Comparison of ENCODE assay signal across 8 cellular contexts in the genomic region with DNA sequence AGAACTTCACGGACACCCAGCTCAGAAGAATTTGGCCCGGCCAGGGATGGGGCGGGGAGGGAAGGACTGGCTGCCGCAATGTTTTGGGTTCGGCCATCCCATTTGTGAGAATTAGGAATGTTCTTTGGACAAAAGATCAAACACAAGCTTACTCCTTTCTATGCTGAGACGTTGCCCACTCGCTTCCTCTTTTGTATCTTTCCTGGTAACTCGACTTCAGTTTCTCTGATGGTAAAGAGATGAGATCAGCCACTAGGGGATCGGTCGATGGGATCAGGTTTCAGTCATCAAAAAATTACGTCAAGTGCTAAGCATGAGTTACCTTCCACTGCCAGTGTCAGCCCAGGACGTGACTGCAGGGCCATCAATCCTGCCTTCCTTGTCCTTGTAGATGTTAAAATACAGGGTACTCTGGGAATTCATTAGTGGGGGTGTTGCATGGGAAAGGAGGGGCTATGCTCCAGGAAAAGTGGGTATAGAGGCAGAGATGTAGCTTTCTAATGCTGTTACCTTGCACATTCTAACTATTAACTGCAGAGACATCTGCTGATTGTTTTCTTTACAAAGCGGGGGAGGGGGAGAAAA.
A peak's percentile ranks its signal among the peaks of the same experiment; 100 is the strongest.
DNase-seq lines count a peak whose midpoint lies in the region; ATAC-seq and TF ChIP-seq lines count a peak whose summit lies in the region.

No MANE protein-coding gene starts in this region.

- H2BK120ac ChIP-seq in neuronal stem cell (ENCODE audit: low read depth, low read length), result no peak overlapping the region

- H3K4me3 Mint-ChIP-seq in naive thymus-derived CD8-positive, alpha-beta T cell, result no peak overlapping the region

- peaks cover 0 to 18% (median 10%) of the 10 kb centered on the region in 5 donors for H3K27me3 Mint-ChIP-seq in naive thymus-derived CD8-positive, alpha-beta T cell

- H2AFZ ChIP-seq in neuronal stem cell (ENCODE audit: low read length), result peak overlapping the region; percentile 79

- H3K4me2 ChIP-seq in neuronal stem cell (ENCODE audit: insufficient read depth, low read length, poor library complexity, severe bottlenecking), result no peak overlapping the region

- no peak overlapping the region for H3K18ac ChIP-seq in neuronal stem cell (ENCODE audit: low read length)

- TF ChIP-seq CTCF in epithelial cell of esophagus (IDR thresholded peaks at IDR 0.05; ENCODE audit: insufficient read depth, low read depth, low read length, missing control alignments), result peak; percentile 52

- H3K9ac ChIP-seq in neuronal stem cell (ENCODE audit: low read depth, low read length, poor library complexity), result no peak overlapping the region

- H3K4me3 ChIP-seq in epithelial cell of esophagus (ENCODE audit: low read length) (no peak overlapping the region), neuronal stem cell (ENCODE audit: low read length in 2 of 2) (peak overlapping the region in 1 of 2 donors; percentile 26)

- H3K9me3 ChIP-seq in neuronal stem cell (replicated peaks in 1 of 2; ENCODE audit: control insufficient read depth in 2 of 2, insufficient read depth in 1 of 2, low read depth in 1 of 2, low read length in 2 of 2), result no peaks in the 10 kb centered on the region

- no peaks in the 10 kb centered on the region for H3K9me3 Mint-ChIP-seq in naive thymus-derived CD8-positive, alpha-beta T cell

- H4K8ac ChIP-seq in neuronal stem cell (ENCODE audit: low read depth, low read length), result no peak overlapping the region

- H2BK15ac ChIP-seq in neuronal stem cell (ENCODE audit: low read length), result no peak overlapping the region

- H4K91ac ChIP-seq in neuronal stem cell (ENCODE audit: low read depth, low read length, poor library complexity), result no peak overlapping the region

- H3K27me3 ChIP-seq in neuronal stem cell (ENCODE audit: control insufficient read depth in 3 of 3, insufficient read depth in 3 of 3, low read depth in 1 of 3, low read length in 3 of 3), result no peaks in the 10 kb centered on the region

- H3K23ac ChIP-seq in neuronal stem cell (ENCODE audit: low read depth, low read length, poor library complexity), result no peak overlapping the region

- H2BK5ac ChIP-seq in neuronal stem cell (ENCODE audit: low read length), result no peak overlapping the region

- no peaks in the 10 kb centered on the region for H3K79me1 ChIP-seq in neuronal stem cell (ENCODE audit: low read depth, low read length)

- H3K27ac Mint-ChIP-seq in naive thymus-derived CD8-positive, alpha-beta T cell, result peak overlapping the region in 1 of 10 donors; percentile 6

- H3K36me3 Mint-ChIP-seq in naive thymus-derived CD8-positive, alpha-beta T cell, result no peaks in the 10 kb centered on the region

- WGBS in neuronal stem cell (ENCODE audit: extremely low coverage in 2 of 2, insufficient read length in 2 of 2, insufficient replicate concordance in 1 of 2), 2 donors, result no CpG with 5 or more reads among the region's 13 CpGs

- H3K27ac ChIP-seq in neuronal stem cell (replicated peaks; ENCODE audit: low read length), result no peak overlapping the region

- DNase-seq in NCI-H1417 (lab: John Stamatoyannopoulos, UW), result peak in 2 of 3 experiments; percentile 53 to 79
- DNase-seq in NCI-H1417 treated with DMSO at 0.1 percent for 48 hours (lab: John Stamatoyannopoulos, UW), result no peak
- DNase-seq in NCI-H526 treated with DMSO at 0.1 percent for 48 hours (lab: John Stamatoyannopoulos, UW), result peak; percentile 6
- DNase-seq in epithelial cell of esophagus (ENCODE audit: low read depth), result peak; percentile 83
- DNase-seq in neuronal stem cell (ENCODE audit: low spot score), result peak; percentile 48
- DNase-seq in naive thymus-derived CD8-positive, alpha-beta T cell, result no peak

- H3K4me1 ChIP-seq in neuronal stem cell (ENCODE audit: control insufficient read depth in 2 of 2, insufficient read depth in 1 of 2, low read depth in 1 of 2, low read length in 2 of 2), result peaks cover 2% of the 10 kb centered on the region in 2 donors

- no peak for ATAC-seq in activated CD4-positive, CD25-positive, alpha-beta regulatory T cell treated with anti-CD3 and anti-CD28 coated beads, Interleukin-2, amount 50 U/mL, for 24 hours
- ATAC-seq in HG02852 (IDR thresholded peaks at IDR 0.05; ENCODE audit: unreplicated experiment), result no peak
- no peak for ATAC-seq in naive thymus-derived CD8-positive, alpha-beta T cell

- peaks cover 6 to 14% (median 10%) of the 10 kb centered on the region in 4 donors for H3K4me1 Mint-ChIP-seq in naive thymus-derived CD8-positive, alpha-beta T cell

- no peak overlapping the region for H3K14ac ChIP-seq in neuronal stem cell (ENCODE audit: low read length)

- no peak overlapping the region for H2AK5ac ChIP-seq in neuronal stem cell (ENCODE audit: low read depth, low read length)

- POLR2A ChIA-PET in naive thymus-derived CD8-positive, alpha-beta T cell (lab: Charles Lee), result no interaction called here

- H3K4ac ChIP-seq in neuronal stem cell (ENCODE audit: low read length), result no peak overlapping the region

- no peaks in the 10 kb centered on the region for H3K36me3 ChIP-seq in neuronal stem cell (replicated peaks in 1 of 2; ENCODE audit: control insufficient read depth in 2 of 2, insufficient read depth in 2 of 2, low read length in 2 of 2)

- H2BK12ac ChIP-seq in neuronal stem cell (ENCODE audit: low read length), result no peak overlapping the region

Comparison
In these comparisons a context has a peak if more than half of its experiments do, and no peak if none do; other contexts are left out.
1. DNase-seq: peak in NCI-H1417 (2 of 3), NCI-H526 treated with DMSO at 0.1 percent for 48 hours (single experiment), epithelial cell of esophagus (single experiment) and neuronal stem cell (single experiment); none in NCI-H1417 treated with DMSO at 0.1 percent for 48 hours (single experiment) and naive thymus-derived CD8-positive, alpha-beta T cell (0 of 10).